ENCODE assay signal across 18 cellular contexts in genomic region chr17:64983708-64984107, GRCh38.
A peak's percentile ranks its signal among the peaks of the same experiment; 100 is the strongest.
DNase-seq lines count a peak whose midpoint lies in the region; ATAC-seq and TF ChIP-seq lines count a peak whose summit lies in the region.
"Had no signal": no experiment of that assay in that cellular context is flagged by ENCODE, and none has a peak within 500 bp of the region (broad histone marks: within the 10 kb centered on the region; RNA-seq: fewer than 3 reads in every experiment).

No MANE protein-coding gene starts in this region.

- peak overlapping the region; percentile 99 for H3K27ac Mint-ChIP-seq in activated CD4-positive, alpha-beta T cell treated with anti-CD3 and anti-CD28 coated beads for 36 hours
- H3K27ac Mint-ChIP-seq in stimulated activated naive B cell treated with anti-CD40 and anti-IgM and Interleukin-4, amounts not matched to agents 10 μg/mL and 1 μg/mL and 100 μg/mL, for 72 hours, result peak overlapping the region; percentile 99

- no peak overlapping the region for H3K4me3 Mint-ChIP-seq in activated CD4-positive, alpha-beta T cell treated with anti-CD3 and anti-CD28 coated beads for 36 hours
- no peak overlapping the region for H3K4me3 Mint-ChIP-seq in stimulated activated naive B cell treated with anti-CD40 and anti-IgM and Interleukin-4, amounts not matched to agents 10 μg/mL and 1 μg/mL and 100 μg/mL, for 72 hours

- no peaks in the 10 kb centered on the region for H3K27me3 Mint-ChIP-seq in activated CD4-positive, alpha-beta T cell treated with anti-CD3 and anti-CD28 coated beads for 36 hours
- H3K27me3 Mint-ChIP-seq in stimulated activated naive B cell treated with anti-CD40 and anti-IgM and Interleukin-4, amounts not matched to agents 10 μg/mL and 1 μg/mL and 100 μg/mL, for 72 hours, result no peaks in the 10 kb centered on the region

- no peaks in the 10 kb centered on the region for H3K27me3 ChIP-seq in effector memory CD4-positive, alpha-beta T cell (replicated peaks; ENCODE audit: control insufficient read depth, insufficient read depth, low read length, poor library complexity, severe bottlenecking)
- H3K27me3 ChIP-seq: esophagus squamous epithelium, heart left ventricle had no signal

- ATAC-seq in activated CD4-positive, alpha-beta T cell treated with anti-CD3 and anti-CD28 coated beads for 36 hours, result no peak
- no peak for ATAC-seq in stimulated activated naive B cell treated with anti-CD40 and anti-IgM and Interleukin-4, amounts not matched to agents 10 μg/mL and 1 μg/mL and 100 μg/mL, for 72 hours (replicated peaks)
- ATAC-seq: heart left ventricle had no signal

- H3K27ac ChIP-seq in VCaP, result peak overlapping the region; percentile 96
- H3K27ac ChIP-seq in effector memory CD4-positive, alpha-beta T cell (ENCODE audit: insufficient read depth, low read length, poor library complexity, severe bottlenecking), result peak overlapping the region; percentile 98

- no peak for DNase-seq in activated CD4-positive, alpha-beta T cell treated with anti-CD3 and anti-CD28 coated beads for 36 hours
- no peak for DNase-seq in activated CD4-positive, alpha-beta T cell treated with anti-CD3 and anti-CD28 coated beads, Interleukin-2, amount 50 U/mL, for 48 hours
- DNase-seq in effector memory CD4-positive, alpha-beta T cell, result no peak
- no peak for DNase-seq in stimulated activated naive B cell treated with anti-CD40 and anti-IgM and Interleukin-4, amounts not matched to agents 10 μg/mL and 1 μg/mL and 100 μg/mL, for 72 hours
- no peak for DNase-seq in GM13976 (ENCODE audit: low spot score)
- DNase-seq in mesenteric fat pad (ENCODE audit: low spot score), result no peak
- no peak for DNase-seq in erythroblast (lab: John Stamatoyannopoulos, UW)
- DNase-seq: 8988T; activated CD4-positive, alpha-beta T cell treated with anti-CD3 and anti-CD28 coated beads for 48 hours; esophagus squamous epithelium; heart left ventricle; kidney glomerular epithelial cell; NCI-H1417 treated with DMSO at 0.1 percent for 48 hours; NCI-H446 treated with DMSO at 0.1 percent for 48 hours; OCI-M1; retina; stimulated activated CD4-positive, alpha-beta T cell treated with anti-CD3 and anti-CD28 coated beads, Interleukin-2, amount 100 ng/mL, for 24 hours had no signal

- in situ Hi-C loops in GM13976 (cut with MboI; ENCODE audit: low sequenced_read_pairs, unreplicated experiment), result no loop called here

- no peak for TF ChIP-seq POLR2A in erythroblast (IDR thresholded peaks at IDR 0.05; ENCODE audit: low read length)

- no peaks in the 10 kb centered on the region for H3K9me3 Mint-ChIP-seq in activated CD4-positive, alpha-beta T cell treated with anti-CD3 and anti-CD28 coated beads for 36 hours (ENCODE audit: low read depth)
- H3K9me3 Mint-ChIP-seq in stimulated activated naive B cell treated with anti-CD40 and anti-IgM and Interleukin-4, amounts not matched to agents 10 μg/mL and 1 μg/mL and 100 μg/mL, for 72 hours, result peaks cover 0 to 4% of the 10 kb centered on the region in 2 donors

- no peak for TF ChIP-seq CTCF in VCaP (conservative IDR thresholded peaks at IDR 0.05)
- TF ChIP-seq CTCF in GM13976 (IDR thresholded peaks at IDR 0.05; ENCODE audit: borderline replicate concordance, control extremely low read depth, extremely low read depth, insufficient read depth, missing control alignments), result no peak

- H3K9me3 ChIP-seq in effector memory CD4-positive, alpha-beta T cell (ENCODE audit: control insufficient read depth, low read length), result no peaks in the 10 kb centered on the region
- H3K9me3 ChIP-seq: esophagus squamous epithelium, heart left ventricle had no signal

- intact Hi-C loops in activated CD4-positive, alpha-beta T cell treated with anti-CD3 and anti-CD28 coated beads for 36 hours (cut with DNase I, micrococcal nuclease), result loop anchor here in 1 of 2 experiments (2.0 kb wide), 1 partner anchor 73 kb away; the partner anchor contains the start of gene GNA13

- H3K36me3 ChIP-seq in effector memory CD4-positive, alpha-beta T cell (ENCODE audit: control insufficient read depth, insufficient read depth, low read length), result no peaks in the 10 kb centered on the region
- H3K36me3 ChIP-seq: esophagus squamous epithelium, heart left ventricle had no signal

- POLR2A ChIA-PET in activated CD4-positive, alpha-beta T cell treated with anti-CD3 and anti-CD28 coated beads for 36 hours (lab: Charles Lee), result interaction anchor here (1.1 kb wide), 1 partner anchor 9 kb away, joined by 3 read pairs; no protein-coding TSS in a partner anchor

- peaks cover 32% of the 10 kb centered on the region for H3K4me1 ChIP-seq in effector memory CD4-positive, alpha-beta T cell (ENCODE audit: control insufficient read depth, insufficient read depth, low read length, poor library complexity, severe bottlenecking)

- peaks cover 45% of the 10 kb centered on the region for H3K4me1 Mint-ChIP-seq in activated CD4-positive, alpha-beta T cell treated with anti-CD3 and anti-CD28 coated beads for 36 hours
- H3K4me1 Mint-ChIP-seq in stimulated activated naive B cell treated with anti-CD40 and anti-IgM and Interleukin-4, amounts not matched to agents 10 μg/mL and 1 μg/mL and 100 μg/mL, for 72 hours, result peaks cover 40 to 57% of the 10 kb centered on the region in 2 donors

- H3K36me3 Mint-ChIP-seq in activated CD4-positive, alpha-beta T cell treated with anti-CD3 and anti-CD28 coated beads for 36 hours (ENCODE audit: low read depth), result peaks cover 5% of the 10 kb centered on the region
- peaks cover 0 to 8% of the 10 kb centered on the region in 2 donors for H3K36me3 Mint-ChIP-seq in stimulated activated naive B cell treated with anti-CD40 and anti-IgM and Interleukin-4, amounts not matched to agents 10 μg/mL and 1 μg/mL and 100 μg/mL, for 72 hours

- no peak overlapping the region for H3K4me3 ChIP-seq in effector memory CD4-positive, alpha-beta T cell (ENCODE audit: insufficient read depth, low read depth, low read length, poor library complexity, severe bottlenecking)
- H3K4me3 ChIP-seq: esophagus squamous epithelium, heart left ventricle had no signal

- CTCF ChIA-PET in activated CD4-positive, alpha-beta T cell treated with anti-CD3 and anti-CD28 coated beads for 36 hours (lab: Charles Lee), result no interaction called here
